In genomic region chr5:474826-475661, GRCh38 we compare ENCODE assay signal across 9 cellular contexts. TPM values are rescaled to one million over a fixed set of nuclear protein-coding genes. Genes with fewer than 3 reads are reported as not detected.
DNase-seq lines count a peak whose midpoint lies in the region; ATAC-seq lines count a peak whose summit lies in the region.
"Had no signal": no experiment of that assay in that cellular context is flagged by ENCODE, and none has a peak within 500 bp of the region (broad histone marks: within the 10 kb centered on the region; RNA-seq: fewer than 3 reads in every experiment).

No MANE protein-coding gene starts in this region.

- no peaks in the 10 kb centered on the region for H3K9me3 Mint-ChIP-seq in CD4-positive, alpha-beta memory T cell
- H3K9me3 Mint-ChIP-seq in dendritic cell treated with granulocyte-macrophage colony-stimulating factor and Interleukin-4, amounts not matched to agents 40 ng/mL and 50 ng/mL, for 4 days, result no peaks in the 10 kb centered on the region
- no peaks in the 10 kb centered on the region for H3K9me3 Mint-ChIP-seq in naive thymus-derived CD4-positive, alpha-beta T cell

- no peaks in the 10 kb centered on the region for H3K27me3 ChIP-seq in CD4-positive, alpha-beta memory T cell (ENCODE audit: insufficient read depth, low read length)
- no peaks in the 10 kb centered on the region for H3K27me3 ChIP-seq in MG63
- H3K27me3 ChIP-seq in naive thymus-derived CD4-positive, alpha-beta T cell (ENCODE audit: control insufficient read depth in 2 of 2, insufficient read depth in 2 of 2, low read length in 2 of 2), result peaks cover 0 to 3% of the 10 kb centered on the region in 2 donors

- H3K4me3 ChIP-seq in CD4-positive, alpha-beta memory T cell (ENCODE audit: low read length in 2 of 2), result peak overlapping the region in 1 of 2 donors; percentile 24
- H3K4me3 ChIP-seq in MG63, result peak overlapping the region; percentile 35
- H3K4me3 ChIP-seq in naive thymus-derived CD4-positive, alpha-beta T cell (ENCODE audit: low read length), result peak overlapping the region; percentile 27

- peaks cover 6 to 20% (median 14%) of the 10 kb centered on the region in 4 donors for H3K4me1 Mint-ChIP-seq in CD4-positive, alpha-beta memory T cell
- H3K4me1 Mint-ChIP-seq in dendritic cell treated with granulocyte-macrophage colony-stimulating factor and Interleukin-4, amounts not matched to agents 40 ng/mL and 50 ng/mL, for 4 days (ENCODE audit: low read depth), result peaks cover 39% of the 10 kb centered on the region
- H3K4me1 Mint-ChIP-seq in naive thymus-derived CD4-positive, alpha-beta T cell, result peaks cover 13 to 19% (median 18%) of the 10 kb centered on the region in 7 donors

- intact Hi-C loops in CD4-positive, alpha-beta memory T cell (cut with micrococcal nuclease), result no loop called here
- intact Hi-C loops in dendritic cell treated with granulocyte-macrophage colony-stimulating factor and Interleukin-4, amounts not matched to agents 40 ng/mL and 50 ng/mL, for 4 days (cut with micrococcal nuclease), result loop anchor here (5.0 kb wide), 1 partner anchor 57 kb away; no protein-coding TSS in a partner anchor
- intact Hi-C loops in naive thymus-derived CD4-positive, alpha-beta T cell (cut with micrococcal nuclease), result loop anchor here in 1 of 2 donors (5.0 kb wide), 1 partner anchor 912 kb away; no protein-coding TSS in a partner anchor

- DNase-seq in CD4-positive, alpha-beta memory T cell, result peak in 1 of 5 donors; percentile 15
- peak; percentile 15 for DNase-seq in MG63
- DNase-seq in naive thymus-derived CD4-positive, alpha-beta T cell, result no peak
- no peak for DNase-seq in AG20443 (ENCODE audit: low spot score)
- no peak for DNase-seq in NCI-H2107 treated with DMSO at 0.1 percent for 48 hours (lab: John Stamatoyannopoulos, UW; ENCODE audit: unreplicated experiment)
- no peak for DNase-seq in stimulated activated CD4-positive, alpha-beta T cell treated with anti-CD3 and anti-CD28 coated beads, Interleukin-1b, Interleukin-23, amount 100 ng/mL, for 48 hours
- DNase-seq: T-helper 9 cell had no signal

- peaks cover 1 to 7% of the 10 kb centered on the region in 2 donors for H3K27me3 Mint-ChIP-seq in CD4-positive, alpha-beta memory T cell
- H3K27me3 Mint-ChIP-seq in dendritic cell treated with granulocyte-macrophage colony-stimulating factor and Interleukin-4, amounts not matched to agents 40 ng/mL and 50 ng/mL, for 4 days, result peaks cover 58% of the 10 kb centered on the region
- H3K27me3 Mint-ChIP-seq in naive thymus-derived CD4-positive, alpha-beta T cell, result peaks cover 0 to 10% (median 8%) of the 10 kb centered on the region in 5 donors

- CTCF ChIA-PET in CD4-positive, alpha-beta memory T cell (lab: Charles Lee; ENCODE audit: partially characterized antibody), result no interaction called here
- CTCF ChIA-PET in naive thymus-derived CD4-positive, alpha-beta T cell (lab: Charles Lee), result no interaction called here

- H3K4me1 ChIP-seq in CD4-positive, alpha-beta memory T cell (ENCODE audit: insufficient read depth, low read length), result peaks cover 30% of the 10 kb centered on the region
- peaks cover 14 to 18% of the 10 kb centered on the region in 2 donors for H3K4me1 ChIP-seq in naive thymus-derived CD4-positive, alpha-beta T cell (ENCODE audit: control insufficient read depth in 2 of 2, insufficient read depth in 2 of 2, low read length in 2 of 2)

- peaks cover 0 to 7% of the 10 kb centered on the region in 2 donors for H3K36me3 Mint-ChIP-seq in CD4-positive, alpha-beta memory T cell
- peaks cover 10% of the 10 kb centered on the region for H3K36me3 Mint-ChIP-seq in dendritic cell treated with granulocyte-macrophage colony-stimulating factor and Interleukin-4, amounts not matched to agents 40 ng/mL and 50 ng/mL, for 4 days (ENCODE audit: low read depth)
- H3K36me3 Mint-ChIP-seq in naive thymus-derived CD4-positive, alpha-beta T cell, result peaks cover 0 to 5% (median 3%) of the 10 kb centered on the region in 5 donors

- H3K36me3 ChIP-seq in CD4-positive, alpha-beta memory T cell (ENCODE audit: insufficient read depth, low read length), result no peaks in the 10 kb centered on the region
- H3K36me3 ChIP-seq in MG63, result peaks cover 6% of the 10 kb centered on the region
- peaks cover 0 to 2% (median 0%) of the 10 kb centered on the region in 3 experiments for H3K36me3 ChIP-seq in naive thymus-derived CD4-positive, alpha-beta T cell (ENCODE audit: control insufficient read depth in 2 of 3, insufficient read depth in 3 of 3, low read length in 3 of 3)

- peak overlapping the region in 3 of 7 donors; percentile 4 to 70 (median 64) for H3K27ac Mint-ChIP-seq in CD4-positive, alpha-beta memory T cell
- no peak overlapping the region for H3K27ac Mint-ChIP-seq in dendritic cell treated with granulocyte-macrophage colony-stimulating factor and Interleukin-4, amounts not matched to agents 40 ng/mL and 50 ng/mL, for 4 days
- no peak overlapping the region for H3K27ac Mint-ChIP-seq in naive thymus-derived CD4-positive, alpha-beta T cell

- ATAC-seq in naive thymus-derived CD4-positive, alpha-beta T cell, result no peak
- ATAC-seq in HG03108 (IDR thresholded peaks at IDR 0.05; ENCODE audit: unreplicated experiment), result no peak

- POLR2A ChIA-PET in CD4-positive, alpha-beta memory T cell (lab: Charles Lee; ENCODE audit: partially characterized antibody), result interaction anchor here (1.5 to 3.2 kb wide), 2 partner anchors 11 to 32 kb away, joined by 3 to 21 read pairs; partner anchors contain the start of gene EXOC3
- POLR2A ChIA-PET in naive thymus-derived CD4-positive, alpha-beta T cell (lab: Charles Lee), result interaction anchor here (1.1 kb wide), 1 partner anchor 1049 kb away, joined by 3 read pairs; no protein-coding TSS in a partner anchor

- peak overlapping the region; percentile 57 to 87 (median 75) for H3K4me3 Mint-ChIP-seq in CD4-positive, alpha-beta memory T cell
- peak overlapping the region; percentile 69 for H3K4me3 Mint-ChIP-seq in dendritic cell treated with granulocyte-macrophage colony-stimulating factor and Interleukin-4, amounts not matched to agents 40 ng/mL and 50 ng/mL, for 4 days
- peak overlapping the region; percentile 60 to 91 (median 72) for H3K4me3 Mint-ChIP-seq in naive thymus-derived CD4-positive, alpha-beta T cell

- no peaks in the 10 kb centered on the region for H3K9me3 ChIP-seq in CD4-positive, alpha-beta memory T cell (ENCODE audit: control insufficient read depth in 1 of 2, low read length in 2 of 2)
- H3K9me3 ChIP-seq in MG63, result no peaks in the 10 kb centered on the region
- H3K9me3 ChIP-seq in naive thymus-derived CD4-positive, alpha-beta T cell (ENCODE audit: control insufficient read depth in 2 of 3, low read length in 3 of 3), result no peaks in the 10 kb centered on the region

- no peak overlapping the region for H3K27ac ChIP-seq in CD4-positive, alpha-beta memory T cell (ENCODE audit: low read depth, low read length)
- H3K27ac ChIP-seq in naive thymus-derived CD4-positive, alpha-beta T cell (ENCODE audit: low read depth, low read length), result no peak overlapping the region

RNA-seq across cellular contexts. Expression of gene EXOC3, which starts 32.1 kb away (rescaled TPM):
- 10 to 100 TPM; 83.0 to 96.1 TPM for total RNA-seq in CD4-positive, alpha-beta memory T cell
- 10 to 100 TPM; 32.0 to 42.8 TPM for polyA plus RNA-seq in CD4-positive, alpha-beta memory T cell
- total RNA-seq in MG63 (2014; rRNA removed; shearing (Covaris generic); ENCODE audit: low replicate concordance), result 11.3 and 19.4 TPM in 2 replicates
- total RNA-seq in naive thymus-derived CD4-positive, alpha-beta T cell, result 100 to 1,000 TPM in 1 of 5 experiments, 10 to 100 TPM in 4; 79.1 to 105 (median 89.8) TPM
- polyA plus RNA-seq in naive thymus-derived CD4-positive, alpha-beta T cell, result 10 to 100 TPM; 44.3 to 47.5 TPM

RNA-seq across cellular contexts. Expression of gene SLC9A3, which starts 49.2 kb away (rescaled TPM):
- total RNA-seq in CD4-positive, alpha-beta memory T cell, result 1 to 10 TPM; 2.8 to 3.1 TPM
- polyA plus RNA-seq in CD4-positive, alpha-beta memory T cell, result 1 to 10 TPM; 2.2 to 2.8 TPM
- total RNA-seq in MG63 (2014; rRNA removed; shearing (Covaris generic); ENCODE audit: low replicate concordance), result 2.9 and 3.6 TPM in 2 replicates
- 1 to 10 TPM; 1.5 to 3.4 (median 2.4) TPM for total RNA-seq in naive thymus-derived CD4-positive, alpha-beta T cell
- polyA plus RNA-seq in naive thymus-derived CD4-positive, alpha-beta T cell, result 1 to 10 TPM; 3.4 to 5.5 TPM
